In the genomic region with DNA sequence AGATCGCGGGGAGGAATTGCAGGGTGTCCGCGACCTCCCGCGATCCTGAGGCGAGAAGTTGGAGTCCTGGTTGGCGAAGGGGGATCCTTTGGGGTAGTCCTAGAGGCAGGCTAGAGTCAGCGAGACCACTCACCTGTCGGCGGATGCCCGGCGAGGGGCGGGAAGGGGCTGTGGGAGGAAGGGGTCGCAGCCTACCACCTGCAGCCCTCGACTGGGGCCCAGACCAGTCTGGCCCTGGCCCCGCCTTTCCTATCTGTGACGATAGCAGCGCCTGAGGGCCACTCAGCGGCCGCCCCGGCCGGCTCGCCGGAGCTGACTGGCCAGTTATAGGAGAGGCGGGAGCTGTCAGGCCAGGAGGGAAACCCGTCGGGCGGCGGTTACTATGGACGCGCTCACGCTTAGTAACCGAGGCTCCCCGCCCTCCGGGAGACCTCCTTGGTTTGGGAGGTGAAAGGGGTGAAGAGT, we compare ENCODE assay signal across 8 cellular contexts. TPM values are rescaled to one million over a fixed set of nuclear protein-coding genes. Genes with fewer than 3 reads are reported as not detected.
A peak's percentile ranks its signal among the peaks of the same experiment; 100 is the strongest.
DNase-seq lines count a peak whose midpoint lies in the region; ATAC-seq and TF ChIP-seq lines count a peak whose summit lies in the region.

Gene TEKT3 (minus strand): TSS at position 213 of the 465 bp plus-strand sequence. CDS start 10,012 bp downstream, outside the sequence.

- no peak for TF ChIP-seq CTCF in RWPE2 (IDR thresholded peaks at IDR 0.05; ENCODE audit: poor library complexity, severe bottlenecking)

- H3K36me3 ChIP-seq in RWPE2 (ENCODE audit: low read depth): no peaks in the 10 kb centered on the region

- ATAC-seq in RWPE2 (ENCODE audit: low read depth) (peak; percentile 96), GM19397 (IDR thresholded peaks at IDR 0.05; ENCODE audit: unreplicated experiment) (no peak)
- ATAC-seq in stimulated activated memory B cell treated with anti-CD40 and anti-IgM and Interleukin-4, amounts not matched to agents 10 μg/mL and 1 μg/mL and 100 μg/mL, for 72 hours: peak; percentile 27

- H3K36me3 Mint-ChIP-seq in stimulated activated memory B cell treated with anti-CD40 and anti-IgM and Interleukin-4, amounts not matched to agents 10 μg/mL and 1 μg/mL and 100 μg/mL, for 72 hours: no peaks in the 10 kb centered on the region

- peak within 1 kb of the TSS; percentile 12 for H3K4me3 ChIP-seq in RWPE2 (ENCODE audit: severe bottlenecking)

- peak; percentile 10 to 13 for DNase-seq in activated CD4-positive, alpha-beta T cell treated with anti-CD3 and anti-CD28 coated beads, Interleukin-2, amount 50 U/mL, for 48 hours
- no peak for DNase-seq in activated CD4-positive, alpha-beta T cell treated with anti-CD3 and anti-CD28 coated beads, Interleukin-2, amount 50 U/mL, for 1 hour
- DNase-seq in RWPE2 (ENCODE audit: low spot score) (no peak), epidermal melanocyte (ENCODE audit: insufficient read length, low spot score) (peak; percentile 66), lung microvascular endothelial cell (ENCODE audit: low read depth in 2 of 2) (peak; percentile 52 to 77), SHP77 treated with DMSO at 0.1 percent for 48 hours (lab: John Stamatoyannopoulos, UW) (no peak)

- H3K9me3 ChIP-seq in RWPE2 (ENCODE audit: severe bottlenecking): no peaks in the 10 kb centered on the region

- H3K27me3 ChIP-seq in RWPE2 (ENCODE audit: insufficient read depth, poor library complexity, severe bottlenecking): peaks cover 69% of the 10 kb centered on the region

- peaks cover 3% of the 10 kb centered on the region for H3K9me3 Mint-ChIP-seq in stimulated activated memory B cell treated with anti-CD40 and anti-IgM and Interleukin-4, amounts not matched to agents 10 μg/mL and 1 μg/mL and 100 μg/mL, for 72 hours

- H3K4me3 Mint-ChIP-seq in stimulated activated memory B cell treated with anti-CD40 and anti-IgM and Interleukin-4, amounts not matched to agents 10 μg/mL and 1 μg/mL and 100 μg/mL, for 72 hours: peak within 1 kb of the TSS; percentile 57

- H3K27me3 Mint-ChIP-seq in stimulated activated memory B cell treated with anti-CD40 and anti-IgM and Interleukin-4, amounts not matched to agents 10 μg/mL and 1 μg/mL and 100 μg/mL, for 72 hours: peaks cover 59% of the 10 kb centered on the region

- no peak within 1 kb of the TSS for H3K27ac Mint-ChIP-seq in stimulated activated memory B cell treated with anti-CD40 and anti-IgM and Interleukin-4, amounts not matched to agents 10 μg/mL and 1 μg/mL and 100 μg/mL, for 72 hours

- H3K4me1 ChIP-seq in RWPE2 (ENCODE audit: insufficient read depth, poor library complexity, severe bottlenecking): no peaks in the 10 kb centered on the region

- H3K27ac ChIP-seq in RWPE2 (ENCODE audit: poor library complexity, severe bottlenecking): no peak within 1 kb of the TSS

- peaks cover 7% of the 10 kb centered on the region for H3K4me1 Mint-ChIP-seq in stimulated activated memory B cell treated with anti-CD40 and anti-IgM and Interleukin-4, amounts not matched to agents 10 μg/mL and 1 μg/mL and 100 μg/mL, for 72 hours

RNA-seq across cellular contexts. Expression of gene TEKT3, which starts in this region (rescaled TPM):
- total RNA-seq in lung microvascular endothelial cell: not detected in 2 replicates

Comparison
In these comparisons a context has a peak if more than half of its experiments do, and no peak if none do; other contexts are left out.
1. DNase-seq: peak in activated CD4-positive, alpha-beta T cell treated with anti-CD3 and anti-CD28 coated beads, Interleukin-2, amount 50 U/mL, for 48 hours (2 of 2) and epidermal melanocyte (single experiment); none in activated CD4-positive, alpha-beta T cell treated with anti-CD3 and anti-CD28 coated beads, Interleukin-2, amount 50 U/mL, for 1 hour (single experiment), RWPE2 (single experiment) and SHP77 treated with DMSO at 0.1 percent for 48 hours (single experiment).
2. Peak in DNase-seq in lung microvascular endothelial cell; RNA of the gene not detected or under 1 TPM.